Comparison of ENCODE assay signal across 16 cellular contexts in genomic region chr7:57404343-57404966, GRCh38. TPM values are rescaled to one million over a fixed set of nuclear protein-coding genes. Genes with fewer than 3 reads are reported as not detected.
DNase-seq lines count a peak whose midpoint lies in the region; ATAC-seq and TF ChIP-seq lines count a peak whose summit lies in the region.
"Had no signal": no experiment of that assay in that cellular context is flagged by ENCODE, and none has a peak within 500 bp of the region (broad histone marks: within the 10 kb centered on the region; RNA-seq: fewer than 3 reads in every experiment).

No MANE protein-coding gene starts in this region.

- H3K4me3 ChIP-seq in body of pancreas (no peak overlapping the region), lower lobe of right lung (peak overlapping the region; percentile 37)
- H3K4me3 ChIP-seq: cardiac muscle cell had no signal

- TF ChIP-seq CTCF in body of pancreas (IDR thresholded peaks at IDR 0.05) (no peak), lower lobe of right lung (IDR thresholded peaks at IDR 0.05) (no peak)

- ATAC-seq in body of pancreas (peak; percentile 91), lower lobe of right lung (peak; percentile 70 to 74), HG03045 (IDR thresholded peaks at IDR 0.05; ENCODE audit: unreplicated experiment) (no peak), HG03095 (IDR thresholded peaks at IDR 0.05; ENCODE audit: unreplicated experiment) (no peak)
- ATAC-seq: CD8-positive, alpha-beta T cell had no signal

- WGBS in body of pancreas, 2 donors = 28 to 51% methylated on average over 20 to 37 of the region's 38 CpGs

- no peaks in the 10 kb centered on the region for H3K9me3 ChIP-seq in body of pancreas
- no peaks in the 10 kb centered on the region for H3K9me3 ChIP-seq in lower lobe of right lung

- peak in 2 of 3 donors; percentile 19 to 43 for TF ChIP-seq POLR2A in body of pancreas (IDR thresholded peaks at IDR 0.05)

- intact Hi-C loops in body of pancreas (cut with DNase I) = no loop called here
- intact Hi-C loops in lower lobe of right lung (cut with DNase I) = no loop called here

- H3K27ac ChIP-seq in body of pancreas (peak overlapping the region in 1 of 4 donors; percentile 70), lower lobe of right lung (no peak overlapping the region), substantia nigra (ENCODE audit: low read depth, low read length, poor library complexity, severe bottlenecking) (peak overlapping the region; percentile 73)
- H3K27ac ChIP-seq: cardiac muscle cell had no signal

- H3K4me1 ChIP-seq in body of pancreas (no peaks in the 10 kb centered on the region), lower lobe of right lung (no peaks in the 10 kb centered on the region)

- peak; percentile 56 for DNase-seq in NCI-H2227 treated with DMSO at 0.1 percent for 48 hours (lab: John Stamatoyannopoulos, UW)
- peak in 3 of 4 donors; percentile 58 to 70 (median 64) for DNase-seq in body of pancreas
- no peak for DNase-seq in lower lobe of right lung
- peak in 34 of 49 donors; percentile 5 to 80 (median 42) for DNase-seq in substantia nigra (lab: John Stamatoyannopoulos, UW)
- no peak for DNase-seq in SKM-1 (lab: John Stamatoyannopoulos, UW; ENCODE audit: unreplicated experiment)
- DNase-seq: activated CD4-positive, alpha-beta T cell treated with anti-CD3 and anti-CD28 coated beads, Interleukin-2, amount 50 U/mL, for 48 hours; activated gamma-delta T cell treated with Interleukin-2 at 50 U/mL for 16 hours; CD8-positive, alpha-beta T cell; Kasumi-1; NCI-H2171 treated with DMSO at 0.1 percent for 48 hours; T-helper 2 cell had no signal

- H3K27me3 ChIP-seq in body of pancreas = no peaks in the 10 kb centered on the region
- no peaks in the 10 kb centered on the region for H3K27me3 ChIP-seq in lower lobe of right lung (ENCODE audit: low read depth)
- H3K27me3 ChIP-seq: cardiac muscle cell had no signal

- H3K36me3 ChIP-seq in body of pancreas (replicated peaks in 1 of 2; ENCODE audit: insufficient read depth in 1 of 2, low read depth in 2 of 2) = no peaks in the 10 kb centered on the region
- no peaks in the 10 kb centered on the region for H3K36me3 ChIP-seq in lower lobe of right lung
- H3K36me3 ChIP-seq: cardiac muscle cell had no signal

RNA-seq across cellular contexts. Expression of gene ZNF716, which starts 45.5 kb away (rescaled TPM):
- total RNA-seq in body of pancreas = not detected
- total RNA-seq in lower lobe of right lung = not detected
- total RNA-seq: cardiac muscle cell; CD8-positive, alpha-beta T cell; OCI-LY7; renal cortical epithelial cell had no signal

Comparison
In these comparisons a context has a peak if more than half of its experiments do, and no peak if none do; other contexts are left out.
1. DNase-seq: peak in NCI-H2227 treated with DMSO at 0.1 percent for 48 hours (single experiment), body of pancreas (3 of 4) and substantia nigra (34 of 49); none in lower lobe of right lung (single experiment) and SKM-1 (single experiment).
2. ATAC-seq: peak in body of pancreas (single experiment) and lower lobe of right lung (2 of 2); none in HG03045 (single experiment) and HG03095 (single experiment).